Comparison of ENCODE assay signal across 28 cellular contexts in the genomic region with DNA sequence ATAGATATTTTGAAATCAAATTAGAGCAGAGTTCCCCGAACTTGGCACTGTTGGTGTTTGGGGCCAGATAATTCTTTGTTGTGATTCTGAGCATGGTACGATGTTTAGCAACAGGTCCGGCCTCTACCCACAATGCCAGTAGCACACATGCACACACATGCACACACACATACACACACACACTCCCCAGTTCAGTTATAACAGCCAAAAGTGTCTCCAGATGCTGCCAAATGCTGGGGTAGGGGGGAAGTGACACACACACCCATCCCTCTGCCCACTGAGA.
"Had no signal": no experiment of that assay in that cellular context is flagged by ENCODE, and none has a peak within 500 bp of the region (broad histone marks: within the 10 kb centered on the region; RNA-seq: fewer than 3 reads in every experiment).

No MANE protein-coding gene starts in this region.

- H3K27ac ChIP-seq: esophagus squamous epithelium, gastroesophageal sphincter, WERI-Rb-1 had no signal

- H3K27me3 ChIP-seq: gastroesophageal sphincter had no signal

- FAIRE-seq: astrocyte, colon had no signal

- ATAC-seq: activated CD4-positive, CD25-positive, alpha-beta regulatory T cell treated with anti-CD3 and anti-CD28 coated beads, Interleukin-2, amount 50 U/mL, for 24 hours; activated CD8-positive, alpha-beta T cell treated with anti-CD3 and anti-CD28 coated beads for 36 hours; activated T-cell treated with anti-CD3 and anti-CD28 coated beads, Interleukin-2, amount 50 U/mL, for 4 hours; activated T-helper 17 cell treated with anti-CD3 and anti-CD28 coated beads, Interleukin-2, amount 50 U/mL, for 72 hours; effector memory CD8-positive, alpha-beta T cell; gastroesophageal sphincter had no signal

- H3K36me3 ChIP-seq: esophagus squamous epithelium, gastroesophageal sphincter, WERI-Rb-1 had no signal

- H3K9me3 ChIP-seq: esophagus squamous epithelium, gastroesophageal sphincter had no signal

- DNase-seq: activated B cell treated with CpG ODN at 0.5 μM for 24 hours; activated CD4-positive, alpha-beta T cell treated with anti-CD3 and anti-CD28 coated beads for 48 hours; activated CD4-positive, alpha-beta T cell treated with anti-CD3 and anti-CD28 coated beads, Interleukin-2, amount 50 U/mL, for 1 hour; activated CD4-positive, alpha-beta T cell treated with anti-CD3 and anti-CD28 coated beads, Interleukin-2, amount 50 U/mL, for 48 hours; activated CD8-positive, alpha-beta memory T cell treated with anti-CD3 and anti-CD28 coated beads for 24 hours; activated CD8-positive, alpha-beta T cell treated with anti-CD3 and anti-CD28 coated beads for 36 hours; activated effector memory CD4-positive, alpha-beta T cell treated with Interleukin-2 at 50 U/mL for 16 hours; activated gamma-delta T cell treated with Interleukin-2 at 50 U/mL for 16 hours; activated naive CD4-positive, alpha-beta T cell treated with anti-CD3 and anti-CD28 coated beads, Interleukin-2, amount 50 U/mL, for 16 hours; activated naive CD4-positive, alpha-beta T cell treated with Interleukin-2 at 50 U/mL for 16 hours; activated T-cell treated with anti-CD3 and anti-CD28 coated beads, Interleukin-2, amount 50 U/mL, for 4 hours; amniotic stem cell; anterior cingulate cortex; caudate nucleus; cortex of kidney; dermis blood vessel endothelial cell; effector CD4-positive, alpha-beta T cell; effector memory CD8-positive, alpha-beta T cell; erythroblast; esophagus squamous epithelium; foreskin melanocyte; T-helper 2 cell; WERI-Rb-1 had no signal

- H3K4me1 ChIP-seq: esophagus squamous epithelium, gastroesophageal sphincter had no signal

- H3K4me3 ChIP-seq: esophagus squamous epithelium, gastroesophageal sphincter had no signal
